1 cellular context compared by ENCODE assay signal in the genomic region with DNA sequence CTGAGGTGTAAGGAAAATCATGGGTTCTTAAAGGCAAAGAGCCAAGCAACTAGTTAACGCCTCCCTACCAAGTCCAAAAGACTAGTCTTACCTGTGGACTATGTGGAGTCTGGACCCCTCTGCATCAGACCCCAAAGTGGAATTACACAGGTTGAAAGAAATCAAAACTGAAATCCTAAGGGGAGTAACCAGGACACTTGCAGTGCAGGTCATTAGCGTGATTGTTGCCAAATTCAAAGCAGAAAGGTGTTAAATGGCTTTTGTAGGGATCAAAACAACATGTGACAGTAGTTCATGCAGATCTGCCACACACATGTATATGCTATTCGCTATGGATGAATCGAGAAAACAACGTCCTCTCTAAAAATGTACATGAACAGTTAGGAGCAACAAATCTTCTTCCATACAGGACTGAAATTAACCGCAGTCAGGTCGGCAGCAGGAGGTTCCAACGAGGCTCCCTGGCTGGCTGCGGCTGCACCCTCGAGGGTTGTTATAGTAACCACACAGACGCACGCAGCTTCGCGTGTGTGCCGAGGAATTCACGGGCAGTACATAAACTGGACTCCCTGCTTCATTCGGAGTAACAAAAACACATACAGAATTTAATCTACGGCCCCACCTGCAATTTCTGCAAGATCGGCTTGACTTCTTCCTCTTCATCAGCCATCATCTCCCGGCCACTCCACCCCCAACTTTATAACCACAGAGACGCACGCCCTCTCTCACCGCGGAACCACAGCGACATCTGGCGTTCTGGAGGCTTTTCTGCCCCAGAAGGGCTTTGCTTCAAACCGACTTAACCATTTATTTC.
TF ChIP-seq lines count a peak whose summit lies in the region.

A gene with protein sequence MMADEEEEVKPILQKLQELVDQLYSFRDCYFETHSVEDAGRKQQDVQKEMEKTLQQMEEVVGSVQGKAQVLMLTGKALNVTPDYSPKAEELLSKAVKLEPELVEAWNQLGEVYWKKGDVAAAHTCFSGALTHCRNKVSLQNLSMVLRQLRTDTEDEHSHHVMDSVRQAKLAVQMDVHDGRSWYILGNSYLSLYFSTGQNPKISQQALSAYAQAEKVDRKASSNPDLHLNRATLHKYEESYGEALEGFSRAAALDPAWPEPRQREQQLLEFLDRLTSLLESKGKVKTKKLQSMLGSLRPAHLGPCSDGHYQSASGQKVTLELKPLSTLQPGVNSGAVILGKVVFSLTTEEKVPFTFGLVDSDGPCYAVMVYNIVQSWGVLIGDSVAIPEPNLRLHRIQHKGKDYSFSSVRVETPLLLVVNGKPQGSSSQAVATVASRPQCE (minus strand): TSS at position 687 of the 814 bp plus-strand sequence. CDS start 14 bp downstream, at position 673.

TF ChIP-seq in H1, 55 proteins besides CTCF, POLR2A, EP300 and RAD21:
- TF ChIP-seq FOSL1 (IDR thresholded peaks at IDR 0.05; ENCODE audit: insufficient read depth, low read depth, low read length), result no peak
- 0 out of 4 replicates have a peak, but pooled peaks of 1 of the 2 experiments have one; percentile 57 for TF ChIP-seq HDAC2 (IDR thresholded peaks at IDR 0.05; ENCODE audit: borderline replicate concordance in 1 of 2, low read depth in 2 of 2, low read length in 2 of 2)
- TF ChIP-seq, protein P1, sequence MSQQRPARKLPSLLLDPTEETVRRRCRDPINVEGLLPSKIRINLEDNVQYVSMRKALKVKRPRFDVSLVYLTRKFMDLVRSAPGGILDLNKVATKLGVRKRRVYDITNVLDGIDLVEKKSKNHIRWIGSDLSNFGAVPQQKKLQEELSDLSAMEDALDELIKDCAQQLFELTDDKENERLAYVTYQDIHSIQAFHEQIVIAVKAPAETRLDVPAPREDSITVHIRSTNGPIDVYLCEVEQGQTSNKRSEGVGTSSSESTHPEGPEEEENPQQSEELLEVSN (IDR thresholded peaks at IDR 0.05), result no peak
- peak; percentile 87 to 88; a peak in 2 of 4 replicates for TF ChIP-seq SIN3A (conservative IDR thresholded peaks at IDR 0.05 in 1 of 2, IDR thresholded peaks at IDR 0.05 in 1 of 2; ENCODE audit: low read depth in 1 of 2, low read length in 2 of 2)
- TF ChIP-seq EGR1 (IDR thresholded peaks at IDR 0.05; ENCODE audit: borderline replicate concordance, low read depth, low read length), result peak; percentile 90
- TF ChIP-seq RBBP5 (IDR thresholded peaks at IDR 0.05; ENCODE audit: borderline replicate concordance, low read depth, low read length), result peak; percentile 92
- TF ChIP-seq, protein P2, sequence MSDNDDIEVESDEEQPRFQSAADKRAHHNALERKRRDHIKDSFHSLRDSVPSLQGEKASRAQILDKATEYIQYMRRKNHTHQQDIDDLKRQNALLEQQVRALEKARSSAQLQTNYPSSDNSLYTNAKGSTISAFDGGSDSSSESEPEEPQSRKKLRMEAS (IDR thresholded peaks at IDR 0.05), result no peak
- TF ChIP-seq ASH2L (IDR thresholded peaks at IDR 0.05; ENCODE audit: low read length), result peak; percentile 96
- no peak for TF ChIP-seq BACH1 (IDR thresholded peaks at IDR 0.05; ENCODE audit: low read length)
- TF ChIP-seq BRCA1 (IDR thresholded peaks at IDR 0.05; ENCODE audit: low read depth, low read length), result no peak
- no peak for TF ChIP-seq EZH2 (IDR thresholded peaks at IDR 0.05; ENCODE audit: low read depth, low read length, severe bottlenecking)
- TF ChIP-seq CHD2 (IDR thresholded peaks at IDR 0.05; ENCODE audit: low read length), result no peak
- TF ChIP-seq TAF7 (optimal IDR thresholded peaks at IDR 0.05; ENCODE audit: borderline replicate concordance, low read depth, low read length), result no peak
- TF ChIP-seq YY1 (IDR thresholded peaks at IDR 0.05; ENCODE audit: low read depth, low read length), result peak; percentile 83
- TF ChIP-seq POLR2AphosphoS5 (IDR thresholded peaks at IDR 0.05; ENCODE audit: low read depth, low read length), result peak; percentile 45
- TF ChIP-seq GTF2F1 (IDR thresholded peaks at IDR 0.05; ENCODE audit: borderline replicate concordance, low read depth, low read length), result no peak
- TF ChIP-seq SP1 (IDR thresholded peaks at IDR 0.05; ENCODE audit: low read depth, low read length), result 0 out of 2 replicates have a peak, but pooled peaks have one; percentile 42
- no peak for TF ChIP-seq KDM4A (IDR thresholded peaks at IDR 0.05; ENCODE audit: low read depth, low read length, severe bottlenecking)
- TF ChIP-seq PHF8 (conservative IDR thresholded peaks at IDR 0.05; ENCODE audit: low read depth, low read length), result peak; percentile 58
- TF ChIP-seq KDM5A (IDR thresholded peaks at IDR 0.05; ENCODE audit: low read length), result peak; percentile 71; the same call in 1 of the 2 replicates
- TF ChIP-seq SUZ12 (IDR thresholded peaks at IDR 0.05; ENCODE audit: low read length), result no peak
- no peak for TF ChIP-seq NANOG (IDR thresholded peaks at IDR 0.05; ENCODE audit: insufficient read depth, low read depth, low read length, poor library complexity, severe bottlenecking)
- peak; percentile 73 for TF ChIP-seq TAF1 (IDR thresholded peaks at IDR 0.05; ENCODE audit: low read depth, low read length)
- TF ChIP-seq RFX5 (IDR thresholded peaks at IDR 0.05; ENCODE audit: borderline replicate concordance, low read depth, low read length), result no peak
- no peak for TF ChIP-seq CHD1 (IDR thresholded peaks at IDR 0.05; ENCODE audit: low read depth, low read length)
- no peak for TF ChIP-seq HDAC6 (IDR thresholded peaks at IDR 0.05; ENCODE audit: low read depth, low read length)
- peak; percentile 93 for TF ChIP-seq SP2 (IDR thresholded peaks at IDR 0.05; ENCODE audit: low read length)
- TF ChIP-seq SAP30 (IDR thresholded peaks at IDR 0.05; ENCODE audit: insufficient read depth, insufficient replicate concordance, low read length), result peak; percentile 82
- no peak for TF ChIP-seq CREB1 (IDR thresholded peaks at IDR 0.05)
- TF ChIP-seq JUND (IDR thresholded peaks at IDR 0.05; ENCODE audit: low read length), result no peak
- TF ChIP-seq, protein P3, sequence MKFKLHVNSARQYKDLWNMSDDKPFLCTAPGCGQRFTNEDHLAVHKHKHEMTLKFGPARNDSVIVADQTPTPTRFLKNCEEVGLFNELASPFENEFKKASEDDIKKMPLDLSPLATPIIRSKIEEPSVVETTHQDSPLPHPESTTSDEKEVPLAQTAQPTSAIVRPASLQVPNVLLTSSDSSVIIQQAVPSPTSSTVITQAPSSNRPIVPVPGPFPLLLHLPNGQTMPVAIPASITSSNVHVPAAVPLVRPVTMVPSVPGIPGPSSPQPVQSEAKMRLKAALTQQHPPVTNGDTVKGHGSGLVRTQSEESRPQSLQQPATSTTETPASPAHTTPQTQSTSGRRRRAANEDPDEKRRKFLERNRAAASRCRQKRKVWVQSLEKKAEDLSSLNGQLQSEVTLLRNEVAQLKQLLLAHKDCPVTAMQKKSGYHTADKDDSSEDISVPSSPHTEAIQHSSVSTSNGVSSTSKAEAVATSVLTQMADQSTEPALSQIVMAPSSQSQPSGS (IDR thresholded peaks at IDR 0.05; ENCODE audit: low read length), result no peak
- peak; percentile 52; the same call in 1 of the 2 replicates for TF ChIP-seq TBP (IDR thresholded peaks at IDR 0.05; ENCODE audit: low read depth, low read length)
- TF ChIP-seq CBX5 (IDR thresholded peaks at IDR 0.05; ENCODE audit: low read depth, low read length), result no peak
